12 cellular contexts compared by ENCODE assay signal in the genomic region with DNA sequence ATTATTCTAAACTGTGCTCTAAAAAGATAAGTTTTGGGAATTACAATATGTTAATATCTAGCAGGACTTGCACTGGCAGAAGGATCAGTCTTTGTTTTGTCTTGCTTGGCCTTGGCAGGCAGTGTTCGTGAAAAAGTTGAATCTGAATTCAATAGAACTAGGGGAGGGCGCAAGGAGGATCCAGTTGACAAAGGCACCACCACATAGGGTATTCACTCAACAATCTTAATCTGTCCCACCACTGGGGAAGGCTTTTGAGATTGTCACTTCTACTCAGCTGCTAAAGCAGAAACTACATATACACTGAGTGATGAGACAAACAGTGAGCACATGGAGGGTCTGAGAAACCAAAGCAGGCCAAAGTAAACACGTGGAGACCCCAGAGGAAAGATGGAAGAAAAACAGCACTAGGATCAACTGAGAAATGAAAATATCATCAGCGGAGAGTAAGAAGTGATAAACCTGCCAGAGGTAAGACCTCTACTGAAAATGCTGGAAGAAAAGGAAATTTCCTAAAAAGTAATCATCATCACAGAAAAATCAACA. TPM values are rescaled to one million over a fixed set of nuclear protein-coding genes. Genes with fewer than 3 reads are reported as not detected.
DNase-seq lines count a peak whose midpoint lies in the region; ATAC-seq and TF ChIP-seq lines count a peak whose summit lies in the region.
"Had no signal": no experiment of that assay in that cellular context is flagged by ENCODE, and none has a peak within 500 bp of the region (broad histone marks: within the 10 kb centered on the region; RNA-seq: fewer than 3 reads in every experiment).

No MANE protein-coding gene starts in this region.

- no peak overlapping the region for H3K9ac ChIP-seq in H9 (ENCODE audit: extremely low read depth, insufficient read length, low read length)

- no peak overlapping the region for H3K4me2 ChIP-seq in H9 (ENCODE audit: insufficient read depth, insufficient read length, low read length)

- H3K14ac ChIP-seq in H9 (ENCODE audit: insufficient read depth, low read length) = no peak overlapping the region

- H3K9me3 Mint-ChIP-seq in CD14-positive monocyte = no peaks in the 10 kb centered on the region
- no peaks in the 10 kb centered on the region for H3K9me3 Mint-ChIP-seq in H9
- no peaks in the 10 kb centered on the region for H3K9me3 Mint-ChIP-seq in activated naive CD8-positive, alpha-beta T cell treated with anti-CD3 and anti-CD28 coated beads, Interleukin-2, amount 50 U/mL, for 24 hours
- H3K9me3 Mint-ChIP-seq in naive thymus-derived CD4-positive, alpha-beta T cell = no peaks in the 10 kb centered on the region

- no peak overlapping the region for H2BK12ac ChIP-seq in H9 (ENCODE audit: insufficient read length, low read depth, low read length)

- no peak for TF ChIP-seq CTCF in CD14-positive monocyte (IDR thresholded peaks at IDR 0.05)
- TF ChIP-seq CTCF in H9 (conservative IDR thresholded peaks at IDR 0.05) = no peak
- TF ChIP-seq CTCF in Peyer's patch (IDR thresholded peaks at IDR 0.05) = no peak

- no peak for ATAC-seq in activated naive CD8-positive, alpha-beta T cell treated with anti-CD3 and anti-CD28 coated beads, Interleukin-2, amount 50 U/mL, for 24 hours
- ATAC-seq in naive thymus-derived CD4-positive, alpha-beta T cell = no peak
- no peak for ATAC-seq in GM18861 (IDR thresholded peaks at IDR 0.05; ENCODE audit: unreplicated experiment)

- H4K91ac ChIP-seq in H9 (ENCODE audit: insufficient read length, low read depth, low read length) = no peak overlapping the region

- intact Hi-C loops in CD14-positive monocyte (cut with micrococcal nuclease) = no loop called here
- intact Hi-C loops in naive thymus-derived CD4-positive, alpha-beta T cell (cut with micrococcal nuclease) = loop anchor here (10.0 kb wide), 3 partner anchors 228 to 1312 kb away; partner anchors contain the start of genes GNAO1 (in 1 of the 2) and KATNB1 (in 1 of the 2)

- CTCF ChIA-PET in naive thymus-derived CD4-positive, alpha-beta T cell (lab: Charles Lee) = no interaction called here

- H3K27me3 Mint-ChIP-seq in CD14-positive monocyte (ENCODE audit: low read depth in 3 of 3) = peaks cover 0 to 4% (median 0%) of the 10 kb centered on the region in 3 donors
- H3K27me3 Mint-ChIP-seq in H9 (ENCODE audit: low read depth) = peaks cover 17% of the 10 kb centered on the region
- H3K27me3 Mint-ChIP-seq in activated naive CD8-positive, alpha-beta T cell treated with anti-CD3 and anti-CD28 coated beads, Interleukin-2, amount 50 U/mL, for 24 hours = no peaks in the 10 kb centered on the region
- no peaks in the 10 kb centered on the region for H3K27me3 Mint-ChIP-seq in naive thymus-derived CD4-positive, alpha-beta T cell

- H3K27ac Mint-ChIP-seq in CD14-positive monocyte (peak overlapping the region in 6 of 7 donors; percentile 81 to 92 (median 86)), H9 (no peak overlapping the region)
- H3K27ac Mint-ChIP-seq in activated naive CD8-positive, alpha-beta T cell treated with anti-CD3 and anti-CD28 coated beads, Interleukin-2, amount 50 U/mL, for 24 hours = no peak overlapping the region
- H3K27ac Mint-ChIP-seq in naive thymus-derived CD4-positive, alpha-beta T cell = peak overlapping the region in 8 of 9 donors; percentile 1 to 95 (median 50)

- H3K4me3 ChIP-seq in naive thymus-derived CD4-positive, alpha-beta T cell (ENCODE audit: low read length) = no peak overlapping the region
- H3K4me3 ChIP-seq in Peyer's patch = peak overlapping the region in 2 of 4 donors; percentile 10 to 91

- no peaks in the 10 kb centered on the region for H3K79me1 ChIP-seq in H9 (ENCODE audit: insufficient read depth, low read depth, low read length, poor library complexity, severe bottlenecking)

- H3K9me3 ChIP-seq in H9 (ENCODE audit: control insufficient read depth, low read depth, low read length) (no peaks in the 10 kb centered on the region), Peyer's patch (no peaks in the 10 kb centered on the region)
- H3K9me3 ChIP-seq in naive thymus-derived CD4-positive, alpha-beta T cell (ENCODE audit: control insufficient read depth in 2 of 3, low read length in 3 of 3) = no peaks in the 10 kb centered on the region
- H3K9me3 ChIP-seq: ascending aorta, esophagus squamous epithelium had no signal

- no peak overlapping the region for H2AK5ac ChIP-seq in H9 (ENCODE audit: insufficient read length, low read length)

- peaks cover 7% of the 10 kb centered on the region; the same call in 1 of the 2 replicates for H3K4me1 ChIP-seq in H9 (ENCODE audit: insufficient read depth, low read length)
- peaks cover 6 to 8% of the 10 kb centered on the region in 2 donors for H3K4me1 ChIP-seq in naive thymus-derived CD4-positive, alpha-beta T cell (ENCODE audit: control insufficient read depth in 2 of 2, insufficient read depth in 2 of 2, low read length in 2 of 2)
- H3K4me1 ChIP-seq in Peyer's patch = peaks cover 0 to 17% (median 4%) of the 10 kb centered on the region in 4 donors

- H4K8ac ChIP-seq in H9 (replicated peaks; ENCODE audit: insufficient read length, low read depth, low read length) = no peak overlapping the region

- peaks cover 0 to 6% of the 10 kb centered on the region in 2 donors for H3K36me3 Mint-ChIP-seq in CD14-positive monocyte
- H3K36me3 Mint-ChIP-seq in H9 (ENCODE audit: insufficient read depth in 1 of 3, low read depth in 3 of 3) = no peaks in the 10 kb centered on the region; a peak in 2 of 7 replicates
- H3K36me3 Mint-ChIP-seq in activated naive CD8-positive, alpha-beta T cell treated with anti-CD3 and anti-CD28 coated beads, Interleukin-2, amount 50 U/mL, for 24 hours (ENCODE audit: low read depth) = peaks cover 6% of the 10 kb centered on the region
- H3K36me3 Mint-ChIP-seq in naive thymus-derived CD4-positive, alpha-beta T cell = peaks cover 0 to 9% (median 0%) of the 10 kb centered on the region in 5 donors

- H3K27me3 ChIP-seq in H9 (ENCODE audit: insufficient read depth, low read length) (no peaks in the 10 kb centered on the region; the same call in 1 of the 2 replicates), Peyer's patch (no peaks in the 10 kb centered on the region)
- H3K27me3 ChIP-seq in naive thymus-derived CD4-positive, alpha-beta T cell (ENCODE audit: control insufficient read depth in 2 of 2, insufficient read depth in 2 of 2, low read length in 2 of 2) = no peaks in the 10 kb centered on the region
- H3K27me3 ChIP-seq: ascending aorta, esophagus squamous epithelium had no signal

- H2BK120ac ChIP-seq in H9 (ENCODE audit: low read depth, low read length, poor library complexity, severe bottlenecking) = no peak overlapping the region

- H3K79me2 ChIP-seq in H9 (ENCODE audit: insufficient read depth, low read length) = peaks cover 2% of the 10 kb centered on the region; the same call in 1 of the 2 replicates

- H4K5ac ChIP-seq in H9 (ENCODE audit: insufficient read length, low read depth, low read length) = no peak overlapping the region

- H3K27ac ChIP-seq in H9 (ENCODE audit: insufficient read length, low read depth, low read length) (no peak overlapping the region), Peyer's patch (peak overlapping the region in 1 of 4 donors; percentile 93)
- no peak overlapping the region for H3K27ac ChIP-seq in naive thymus-derived CD4-positive, alpha-beta T cell (ENCODE audit: low read depth, low read length)
- H3K27ac ChIP-seq: ascending aorta had no signal

- no peaks in the 10 kb centered on the region for H4K20me1 ChIP-seq in H9 (ENCODE audit: control insufficient read depth, insufficient read depth, insufficient read length)

- no peak overlapping the region for H2AFZ ChIP-seq in H9 (ENCODE audit: low read length)

- no peak overlapping the region for H3K56ac ChIP-seq in H9 (ENCODE audit: insufficient read length, low read depth, low read length)

- no peak overlapping the region for H2BK5ac ChIP-seq in H9 (ENCODE audit: insufficient read length, low read length)

- peaks cover 46% of the 10 kb centered on the region for H3K4me1 Mint-ChIP-seq in CD14-positive monocyte
- H3K4me1 Mint-ChIP-seq in H9 = peaks cover 39 to 44% of the 10 kb centered on the region in 2 experiments
- peaks cover 44% of the 10 kb centered on the region for H3K4me1 Mint-ChIP-seq in activated naive CD8-positive, alpha-beta T cell treated with anti-CD3 and anti-CD28 coated beads, Interleukin-2, amount 50 U/mL, for 24 hours
- H3K4me1 Mint-ChIP-seq in naive thymus-derived CD4-positive, alpha-beta T cell = peaks cover 36 to 50% (median 46%) of the 10 kb centered on the region in 7 donors

- no peak for TF ChIP-seq POLR2A in Peyer's patch (IDR thresholded peaks at IDR 0.05)

- no peak overlapping the region for H3T11ph ChIP-seq in H9 (ENCODE audit: low read length)

- no peak overlapping the region for H3K23ac ChIP-seq in H9 (ENCODE audit: insufficient read length, low read depth, low read length)

- peaks cover 7% of the 10 kb centered on the region for H3K23me2 ChIP-seq in H9 (ENCODE audit: insufficient read length, low read depth, low read length, poor library complexity, severe bottlenecking)

- WGBS in H9 (ENCODE audit: extremely low coverage, insufficient read length, low lambda C conversion rate) = no CpG with 5 or more reads among the region's 4 CpGs

- H3K18ac ChIP-seq in H9 (ENCODE audit: insufficient read length, low read depth, low read length) = no peak overlapping the region

- H3K4me3 Mint-ChIP-seq in CD14-positive monocyte (peak overlapping the region in 1 of 2 donors; percentile 99), H9 (peak overlapping the region; percentile 1 to 40; a peak in 4 of 5 replicates)
- peak overlapping the region; percentile 48 for H3K4me3 Mint-ChIP-seq in activated naive CD8-positive, alpha-beta T cell treated with anti-CD3 and anti-CD28 coated beads, Interleukin-2, amount 50 U/mL, for 24 hours
- peak overlapping the region; percentile 10 to 100 (median 76) for H3K4me3 Mint-ChIP-seq in naive thymus-derived CD4-positive, alpha-beta T cell

- no peak overlapping the region for H2BK20ac ChIP-seq in H9 (ENCODE audit: low read depth, low read length, poor library complexity, severe bottlenecking)

- no peaks in the 10 kb centered on the region for H3K36me3 ChIP-seq in naive thymus-derived CD4-positive, alpha-beta T cell (ENCODE audit: control insufficient read depth in 2 of 3, insufficient read depth in 3 of 3, low read length in 3 of 3)
- H3K36me3 ChIP-seq in Peyer's patch = no peaks in the 10 kb centered on the region
- H3K36me3 ChIP-seq: ascending aorta, esophagus squamous epithelium had no signal

- POLR2A ChIA-PET in naive thymus-derived CD4-positive, alpha-beta T cell (lab: Charles Lee) = interaction anchor here (0.6 kb wide), 1 partner anchor 22 kb away, joined by 3 read pairs; no protein-coding TSS in a partner anchor

- H2BK15ac ChIP-seq in H9 (ENCODE audit: low read depth, low read length) = no peak overlapping the region

- H3K4ac ChIP-seq in H9 (ENCODE audit: low read depth, low read length) = no peak overlapping the region

- DNase-seq in CD14-positive monocyte (ENCODE audit: low spot score) = no peak
- no peak for DNase-seq in H9
- DNase-seq in activated naive CD8-positive, alpha-beta T cell treated with anti-CD3 and anti-CD28 coated beads, Interleukin-2, amount 50 U/mL, for 24 hours = no peak
- no peak for DNase-seq in naive thymus-derived CD4-positive, alpha-beta T cell
- no peak for DNase-seq in NCI-H1436 treated with DMSO at 0.1 percent for 48 hours (lab: John Stamatoyannopoulos, UW)
- DNase-seq in stimulated activated CD4-positive, alpha-beta T cell treated with anti-CD3 and anti-CD28 coated beads, Interleukin-4, amount 100 ng/mL, for 24 hours = no peak
- DNase-seq in Peyer's patch = no peak
- DNase-seq: esophagus squamous epithelium, left colon, NCI-H1417 had no signal

RNA-seq across cellular contexts. Expression of gene AMFR, which starts 2.4 kb away (rescaled TPM):
- 10 to 100 TPM; 28.3 to 68.1 TPM for polyA plus RNA-seq in CD14-positive monocyte
- 25.6 and 26.3 TPM in 2 replicates for total RNA-seq in H9 (2021)
- 10 to 100 TPM; 45.5 to 83.3 (median 62.0) TPM for total RNA-seq in naive thymus-derived CD4-positive, alpha-beta T cell
- 10 to 100 TPM; 35.7 to 37.2 TPM for polyA plus RNA-seq in naive thymus-derived CD4-positive, alpha-beta T cell
- total RNA-seq in Peyer's patch = 100 to 1,000 TPM; 149 to 265 (median 170) TPM

RNA-seq across cellular contexts. Expression of gene NUDT21, which starts 28.2 kb away (rescaled TPM):
- polyA plus RNA-seq in CD14-positive monocyte = 10 to 100 TPM; 55.9 to 65.0 TPM
- total RNA-seq in H9 (2021) (271 and 276 TPM in 2 replicates), Peyer's patch (10 to 100 TPM; 26.1 to 43.6 (median 34.2) TPM)
- total RNA-seq in naive thymus-derived CD4-positive, alpha-beta T cell = 100 to 1,000 TPM in 2 of 5 experiments, 10 to 100 TPM in 3; 74.0 to 191 (median 97.5) TPM
- polyA plus RNA-seq in naive thymus-derived CD4-positive, alpha-beta T cell = 10 to 100 TPM; 63.9 to 65.6 TPM

RNA-seq across cellular contexts. Expression of gene OGFOD1, which starts 28.4 kb away (rescaled TPM):
- 10 to 100 TPM; 23.4 to 37.9 TPM for polyA plus RNA-seq in CD14-positive monocyte
- total RNA-seq in H9 (2021) (66.5 TPM in 2 replicates), Peyer's patch (10 to 100 TPM; 11.0 to 47.9 (median 18.0) TPM)
- total RNA-seq in naive thymus-derived CD4-positive, alpha-beta T cell = 10 to 100 TPM; 23.8 to 51.8 (median 42.1) TPM
- polyA plus RNA-seq in naive thymus-derived CD4-positive, alpha-beta T cell = 100 to 1,000 TPM in 1 of 2 donors, 10 to 100 TPM in 1; 98.5 to 106 TPM

Comparison
In these comparisons a context has a peak if more than half of its experiments do, and no peak if none do; other contexts are left out.
1. H3K27ac Mint-ChIP-seq: peak in CD14-positive monocyte (6 of 7) and naive thymus-derived CD4-positive, alpha-beta T cell (8 of 9); none in H9 (0 of 3) and activated naive CD8-positive, alpha-beta T cell treated with anti-CD3 and anti-CD28 coated beads, Interleukin-2, amount 50 U/mL, for 24 hours (single experiment).
2. intact Hi-C loops: an anchor here in naive thymus-derived CD4-positive, alpha-beta T cell (10.0 kb wide); none called in CD14-positive monocyte.